31 cellular contexts compared by ENCODE assay signal in the genomic region with DNA sequence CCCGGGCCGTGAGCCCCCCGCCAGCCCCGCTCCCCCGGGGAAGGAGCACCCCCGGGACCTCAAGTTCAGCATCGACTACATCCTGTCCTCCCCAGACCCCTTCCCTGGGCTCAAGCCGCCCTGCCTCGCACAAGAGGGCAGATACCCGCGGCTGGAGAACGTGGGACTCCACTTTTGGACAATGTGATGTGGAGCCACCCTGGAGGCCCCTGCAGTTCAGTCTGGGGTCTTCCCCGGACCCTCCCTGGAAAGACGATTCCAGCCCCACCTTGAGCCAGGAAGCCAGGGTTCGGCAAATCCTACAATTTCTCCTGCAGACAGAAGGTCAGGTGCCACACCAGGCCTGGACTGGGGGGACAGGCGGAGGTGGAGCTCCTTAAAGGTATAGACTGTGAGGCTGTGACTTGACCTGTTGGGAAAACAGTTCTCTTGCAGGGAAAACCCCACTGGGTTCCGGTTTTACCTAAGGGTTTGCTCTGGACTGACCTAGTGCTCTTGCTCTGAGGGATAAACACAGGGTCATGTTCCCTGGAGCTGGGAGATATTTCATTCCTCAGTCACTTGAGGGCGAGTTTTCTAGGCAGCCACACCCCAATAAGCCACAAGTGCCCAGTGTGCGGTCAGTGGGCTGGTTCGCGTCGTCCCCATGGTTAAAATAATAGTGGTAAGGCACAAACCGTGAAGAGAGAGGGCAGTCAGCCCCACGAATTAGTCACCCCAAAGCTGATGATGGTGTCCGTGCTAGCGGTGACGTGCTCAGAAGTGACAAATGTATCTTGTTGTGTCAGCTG. TPM values are rescaled to one million over a fixed set of nuclear protein-coding genes. Genes with fewer than 3 reads are reported as not detected.
DNase-seq lines count a peak whose midpoint lies in the region; ATAC-seq and TF ChIP-seq lines count a peak whose summit lies in the region.
"Had no signal": no experiment of that assay in that cellular context is flagged by ENCODE, and none has a peak within 500 bp of the region (broad histone marks: within the 10 kb centered on the region; RNA-seq: fewer than 3 reads in every experiment).

No MANE protein-coding gene starts in this region.

- H3K9me3 Mint-ChIP-seq in WTC11 (no peaks in the 10 kb centered on the region), mesothelial cell of epicardium (no peaks in the 10 kb centered on the region)
- H3K9me3 Mint-ChIP-seq in activated CD8-positive, alpha-beta T cell treated with anti-CD3 and anti-CD28 coated beads for 36 hours: no peaks in the 10 kb centered on the region
- H3K9me3 Mint-ChIP-seq: activated CD4-positive, alpha-beta T cell treated with anti-CD3 and anti-CD28 coated beads, Interleukin-2, amount 10 ng/mL, durations not matched to agents 24 days and 14 days; activated naive CD4-positive, alpha-beta T cell treated with anti-CD3 and anti-CD28 coated beads for 36 hours; CD8-positive, alpha-beta T cell had no signal

- H3K9me3 ChIP-seq in heart right ventricle: no peaks in the 10 kb centered on the region
- no peaks in the 10 kb centered on the region for H3K9me3 ChIP-seq in upper lobe of right lung
- H3K9me3 ChIP-seq: adrenal gland, neutrophil, prostate gland, stomach, transverse colon had no signal

- H3K27ac Mint-ChIP-seq in WTC11 (no peak overlapping the region), mesothelial cell of epicardium (no peak overlapping the region)
- H3K27ac Mint-ChIP-seq in activated CD8-positive, alpha-beta T cell treated with anti-CD3 and anti-CD28 coated beads for 36 hours: no peak overlapping the region
- H3K27ac Mint-ChIP-seq: activated CD4-positive, alpha-beta T cell treated with anti-CD3 and anti-CD28 coated beads, Interleukin-2, amount 10 ng/mL, durations not matched to agents 24 days and 14 days; activated naive CD4-positive, alpha-beta T cell treated with anti-CD3 and anti-CD28 coated beads for 36 hours; CD8-positive, alpha-beta T cell; H9 had no signal

- no peak overlapping the region for H3K27ac ChIP-seq in heart right ventricle
- no peak overlapping the region for H3K27ac ChIP-seq in upper lobe of right lung
- H3K27ac ChIP-seq: adrenal gland, brain microvascular endothelial cell, neutrophil, prostate gland, skin epidermis, stomach, transverse colon, VCaP had no signal

- TF ChIP-seq CTCF in heart right ventricle (IDR thresholded peaks at IDR 0.05) (no peak), WTC11 (IDR thresholded peaks at IDR 0.05) (no peak), upper lobe of right lung (IDR thresholded peaks at IDR 0.05) (no peak), mesothelial cell of epicardium (IDR thresholded peaks at IDR 0.05; ENCODE audit: unreplicated experiment) (no peak)
- TF ChIP-seq CTCF in activated CD8-positive, alpha-beta T cell treated with anti-CD3 and anti-CD28 coated beads for 36 hours (IDR thresholded peaks at IDR 0.05): no peak

- CTCF ChIA-PET in WTC11 (lab: Charles Lee): interaction anchor here (1.0 to 1.4 kb wide), 2 partner anchors 28 to 30 kb away, joined by 3 to 6 read pairs; no protein-coding TSS in a partner anchor
- CTCF ChIA-PET in activated CD8-positive, alpha-beta T cell treated with anti-CD3 and anti-CD28 coated beads for 36 hours (lab: Charles Lee): no interaction called here

- H3K4me3 ChIP-seq in heart right ventricle: no peak overlapping the region
- H3K4me3 ChIP-seq in upper lobe of right lung: no peak overlapping the region
- H3K4me3 ChIP-seq: adrenal gland, prostate gland, skin epidermis had no signal

- POLR2A ChIA-PET in WTC11 (lab: Charles Lee): no interaction called here
- POLR2A ChIA-PET in activated CD8-positive, alpha-beta T cell treated with anti-CD3 and anti-CD28 coated beads for 36 hours (lab: Charles Lee): no interaction called here

- peak; percentile 8 for ATAC-seq in Right ventricle myocardium inferior
- ATAC-seq in heart right ventricle: no peak
- ATAC-seq in WTC11: no peak
- peak; percentile 59 for ATAC-seq in upper lobe of right lung
- ATAC-seq in activated CD8-positive, alpha-beta T cell treated with anti-CD3 and anti-CD28 coated beads for 36 hours: no peak
- ATAC-seq: CD8-positive, alpha-beta T cell had no signal

- H3K36me3 ChIP-seq in heart right ventricle (no peaks in the 10 kb centered on the region), upper lobe of right lung (no peaks in the 10 kb centered on the region)
- H3K36me3 ChIP-seq: adrenal gland, brain microvascular endothelial cell, neutrophil, prostate gland, stomach, transverse colon had no signal

- H3K27me3 Mint-ChIP-seq in WTC11 (ENCODE audit: low read depth) (peaks cover 63% of the 10 kb centered on the region), mesothelial cell of epicardium (ENCODE audit: low read depth) (peaks cover 79% of the 10 kb centered on the region)
- peaks cover 33% of the 10 kb centered on the region for H3K27me3 Mint-ChIP-seq in activated CD8-positive, alpha-beta T cell treated with anti-CD3 and anti-CD28 coated beads for 36 hours

- H3K27me3 ChIP-seq in heart right ventricle: peaks cover 18 to 93% (median 79%) of the 10 kb centered on the region in 7 donors
- H3K27me3 ChIP-seq in upper lobe of right lung: peaks cover 55% of the 10 kb centered on the region

- 58 to 68% methylated on average over 22 to 27 of the region's 27 CpGs for WGBS in heart right ventricle, 2 donors

- H3K4me1 ChIP-seq in heart right ventricle (peaks cover 0 to 13% (median 0%) of the 10 kb centered on the region in 9 donors), upper lobe of right lung (no peaks in the 10 kb centered on the region)
- H3K4me1 ChIP-seq: adrenal gland, prostate gland had no signal

- no peaks in the 10 kb centered on the region for H3K36me3 Mint-ChIP-seq in WTC11
- no peaks in the 10 kb centered on the region for H3K36me3 Mint-ChIP-seq in activated CD8-positive, alpha-beta T cell treated with anti-CD3 and anti-CD28 coated beads for 36 hours (ENCODE audit: low read depth)
- no peaks in the 10 kb centered on the region for H3K36me3 Mint-ChIP-seq in mesothelial cell of epicardium
- H3K36me3 Mint-ChIP-seq: CD8-positive, alpha-beta T cell had no signal

- H3K4me1 Mint-ChIP-seq in WTC11: no peaks in the 10 kb centered on the region
- H3K4me1 Mint-ChIP-seq in activated CD8-positive, alpha-beta T cell treated with anti-CD3 and anti-CD28 coated beads for 36 hours (ENCODE audit: low read depth): no peaks in the 10 kb centered on the region
- H3K4me1 Mint-ChIP-seq in mesothelial cell of epicardium: peaks cover 5% of the 10 kb centered on the region
- H3K4me1 Mint-ChIP-seq: activated CD4-positive, alpha-beta T cell treated with anti-CD3 and anti-CD28 coated beads, Interleukin-2, amount 10 ng/mL, durations not matched to agents 24 days and 14 days; H9 had no signal

- DNase-seq in Right ventricle myocardium inferior (ENCODE audit: missing footprints) (peak; percentile 18), heart right ventricle (no peak), WTC11 (ENCODE audit: low spot score) (no peak), myocyte (ENCODE audit: low read depth) (peak; percentile 97), upper lobe of right lung (peak; percentile 64), NCI-H1417 (lab: John Stamatoyannopoulos, UW) (no peak), mesothelial cell of epicardium (ENCODE audit: low spot score in 2 of 2, unreplicated experiment in 2 of 2) (no peak)
- no peak for DNase-seq in activated CD8-positive, alpha-beta T cell treated with anti-CD3 and anti-CD28 coated beads for 36 hours
- DNase-seq: activated CD4-positive, alpha-beta T cell treated with anti-CD3 and anti-CD28 coated beads, Interleukin-2, amount 10 ng/mL, durations not matched to agents 24 days and 14 days; activated naive CD4-positive, alpha-beta T cell treated with anti-CD3 and anti-CD28 coated beads for 36 hours; activated T-cell treated with anti-CD3 and anti-CD28 coated beads, Interleukin-2, amount 50 U/mL, for 48 hours; adrenal gland; brain microvascular endothelial cell; CD8-positive, alpha-beta T cell; DMS153; H9; mammary epithelial cell; NCI-H1105 treated with DMSO at 0.1 percent for 48 hours; NCI-H2029; NCI-H2227 treated with DMSO at 0.1 percent for 48 hours; NCI-H526 treated with DMSO at 0.1 percent for 48 hours; stomach had no signal

- peak overlapping the region; percentile 40; the same call in 1 of the 2 replicates for H3K4me3 Mint-ChIP-seq in WTC11
- no peak overlapping the region for H3K4me3 Mint-ChIP-seq in activated CD8-positive, alpha-beta T cell treated with anti-CD3 and anti-CD28 coated beads for 36 hours
- H3K4me3 Mint-ChIP-seq in mesothelial cell of epicardium: no peak overlapping the region
- H3K4me3 Mint-ChIP-seq: activated CD4-positive, alpha-beta T cell treated with anti-CD3 and anti-CD28 coated beads, Interleukin-2, amount 10 ng/mL, durations not matched to agents 24 days and 14 days; activated naive CD4-positive, alpha-beta T cell treated with anti-CD3 and anti-CD28 coated beads for 36 hours; CD8-positive, alpha-beta T cell had no signal

- intact Hi-C loops in Right ventricle myocardium inferior (cut with DNase I): no loop called here
- intact Hi-C loops in heart right ventricle (cut with DNase I): no loop called here
- intact Hi-C loops in upper lobe of right lung (cut with DNase I): no loop called here
- intact Hi-C loops in activated CD8-positive, alpha-beta T cell treated with anti-CD3 and anti-CD28 coated beads for 36 hours (cut with micrococcal nuclease): no loop called here

RNA-seq across cellular contexts. Expression of gene FOXL3, which starts 1.5 kb away (rescaled TPM):
- not detected for total RNA-seq in Right ventricle myocardium inferior
- not detected for total RNA-seq in heart right ventricle
- polyA plus RNA-seq in heart right ventricle: not detected
- total RNA-seq in WTC11 (2021): not detected in 3 replicates
- total RNA-seq in myocyte: not detected in 2 replicates
- polyA plus RNA-seq in myocyte (2012): not detected
- not detected for total RNA-seq in upper lobe of right lung
- not detected for total RNA-seq in activated CD8-positive, alpha-beta T cell treated with anti-CD3 and anti-CD28 coated beads for 36 hours
- total RNA-seq in mesothelial cell of epicardium: not detected in 3 replicates
- total RNA-seq: activated CD4-positive, alpha-beta T cell treated with anti-CD3 and anti-CD28 coated beads, Interleukin-2, amount 10 ng/mL, durations not matched to agents 24 days and 14 days; activated naive CD4-positive, alpha-beta T cell treated with anti-CD3 and anti-CD28 coated beads for 36 hours; adrenal gland; CD8-positive, alpha-beta T cell; G401; H9; mammary epithelial cell; MCF 10A; prostate gland; stomach; T-helper 2 cell treated with Interferon-gamma antibody and Interleukin-4, amounts not matched to agents 100 ng/mL and 5 ng/mL, for 36 hours; transverse colon had no signal
- polyA plus RNA-seq: adrenal gland, keratinocyte, mammary epithelial cell, stomach had no signal

Comparison
In these comparisons a context has a peak if more than half of its experiments do, and no peak if none do; other contexts are left out.
1. ATAC-seq: peak in Right ventricle myocardium inferior (single experiment) and upper lobe of right lung (single experiment); none in heart right ventricle (0 of 8), WTC11 (single experiment) and activated CD8-positive, alpha-beta T cell treated with anti-CD3 and anti-CD28 coated beads for 36 hours (single experiment).
2. DNase-seq: peak in Right ventricle myocardium inferior (single experiment), myocyte (single experiment) and upper lobe of right lung (single experiment); none in heart right ventricle (0 of 2), WTC11 (single experiment), NCI-H1417 (0 of 3), activated CD8-positive, alpha-beta T cell treated with anti-CD3 and anti-CD28 coated beads for 36 hours (single experiment) and mesothelial cell of epicardium (0 of 2).